1 cellular context compared by ENCODE assay signal in the genomic region with DNA sequence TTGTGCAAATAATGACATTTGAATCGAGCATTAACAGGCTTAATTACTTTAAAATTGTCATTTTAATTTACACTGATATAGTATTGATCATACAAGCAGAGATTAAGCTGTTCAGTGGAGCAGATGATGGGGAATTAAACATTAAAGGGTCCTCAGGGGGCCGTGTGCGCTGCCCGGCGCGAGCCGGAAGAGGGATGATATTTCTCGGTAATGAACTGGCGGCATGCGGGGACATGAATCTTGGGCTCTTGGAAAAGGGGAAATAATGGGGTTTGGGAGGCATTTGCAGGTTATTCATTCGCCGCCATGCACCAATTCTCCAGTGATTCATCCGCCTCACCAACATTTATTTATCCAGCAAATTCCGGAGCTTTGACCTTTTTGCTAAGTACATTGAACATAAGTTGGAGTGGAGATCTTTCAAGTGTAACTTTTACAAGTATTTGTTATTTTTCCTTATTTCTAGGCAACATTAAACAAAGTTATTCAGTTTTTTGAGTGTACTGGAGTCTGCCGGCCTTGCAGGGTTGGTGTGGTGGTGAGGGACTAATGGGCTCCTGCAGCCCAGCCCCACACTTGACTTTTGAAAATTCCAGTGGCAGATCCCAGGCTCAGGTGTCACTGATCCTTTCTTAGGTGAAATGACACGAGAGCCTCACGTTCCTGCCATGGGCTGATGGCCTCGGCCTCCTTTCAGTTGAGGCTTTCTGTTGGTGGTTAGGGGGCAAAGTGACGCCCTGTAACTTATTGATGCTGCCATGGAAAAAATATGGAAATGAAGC.
TF ChIP-seq lines count a peak whose summit lies in the region.

No MANE protein-coding gene starts in this region.

TF ChIP-seq in SK-N-SH, 30 proteins besides CTCF, POLR2A, EP300 and RAD21 (continued from another document):
- TF ChIP-seq, protein P1, sequence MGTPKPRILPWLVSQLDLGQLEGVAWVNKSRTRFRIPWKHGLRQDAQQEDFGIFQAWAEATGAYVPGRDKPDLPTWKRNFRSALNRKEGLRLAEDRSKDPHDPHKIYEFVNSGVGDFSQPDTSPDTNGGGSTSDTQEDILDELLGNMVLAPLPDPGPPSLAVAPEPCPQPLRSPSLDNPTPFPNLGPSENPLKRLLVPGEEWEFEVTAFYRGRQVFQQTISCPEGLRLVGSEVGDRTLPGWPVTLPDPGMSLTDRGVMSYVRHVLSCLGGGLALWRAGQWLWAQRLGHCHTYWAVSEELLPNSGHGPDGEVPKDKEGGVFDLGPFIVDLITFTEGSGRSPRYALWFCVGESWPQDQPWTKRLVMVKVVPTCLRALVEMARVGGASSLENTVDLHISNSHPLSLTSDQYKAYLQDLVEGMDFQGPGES (IDR thresholded peaks at IDR 0.05; ENCODE audit: low read depth, low read length) = no peak
- TF ChIP-seq, protein P2, sequence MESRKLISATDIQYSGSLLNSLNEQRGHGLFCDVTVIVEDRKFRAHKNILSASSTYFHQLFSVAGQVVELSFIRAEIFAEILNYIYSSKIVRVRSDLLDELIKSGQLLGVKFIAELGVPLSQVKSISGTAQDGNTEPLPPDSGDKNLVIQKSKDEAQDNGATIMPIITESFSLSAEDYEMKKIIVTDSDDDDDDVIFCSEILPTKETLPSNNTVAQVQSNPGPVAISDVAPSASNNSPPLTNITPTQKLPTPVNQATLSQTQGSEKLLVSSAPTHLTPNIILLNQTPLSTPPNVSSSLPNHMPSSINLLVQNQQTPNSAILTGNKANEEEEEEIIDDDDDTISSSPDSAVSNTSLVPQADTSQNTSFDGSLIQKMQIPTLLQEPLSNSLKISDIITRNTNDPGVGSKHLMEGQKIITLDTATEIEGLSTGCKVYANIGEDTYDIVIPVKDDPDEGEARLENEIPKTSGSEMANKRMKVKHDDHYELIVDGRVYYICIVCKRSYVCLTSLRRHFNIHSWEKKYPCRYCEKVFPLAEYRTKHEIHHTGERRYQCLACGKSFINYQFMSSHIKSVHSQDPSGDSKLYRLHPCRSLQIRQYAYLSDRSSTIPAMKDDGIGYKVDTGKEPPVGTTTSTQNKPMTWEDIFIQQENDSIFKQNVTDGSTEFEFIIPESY (IDR thresholded peaks at IDR 0.05; ENCODE audit: borderline replicate concordance, low read depth) = no peak
- no peak for TF ChIP-seq FOXJ3 (CRISPR knock-in tag; IDR thresholded peaks at IDR 0.05)
- TF ChIP-seq, protein P3, sequence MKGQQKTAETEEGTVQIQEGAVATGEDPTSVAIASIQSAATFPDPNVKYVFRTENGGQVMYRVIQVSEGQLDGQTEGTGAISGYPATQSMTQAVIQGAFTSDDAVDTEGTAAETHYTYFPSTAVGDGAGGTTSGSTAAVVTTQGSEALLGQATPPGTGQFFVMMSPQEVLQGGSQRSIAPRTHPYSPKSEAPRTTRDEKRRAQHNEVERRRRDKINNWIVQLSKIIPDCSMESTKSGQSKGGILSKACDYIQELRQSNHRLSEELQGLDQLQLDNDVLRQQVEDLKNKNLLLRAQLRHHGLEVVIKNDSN (IDR thresholded peaks at IDR 0.05; ENCODE audit: borderline replicate concordance, low read depth) = no peak
